ENCODE assay signal across 24 cellular contexts in the genomic region with DNA sequence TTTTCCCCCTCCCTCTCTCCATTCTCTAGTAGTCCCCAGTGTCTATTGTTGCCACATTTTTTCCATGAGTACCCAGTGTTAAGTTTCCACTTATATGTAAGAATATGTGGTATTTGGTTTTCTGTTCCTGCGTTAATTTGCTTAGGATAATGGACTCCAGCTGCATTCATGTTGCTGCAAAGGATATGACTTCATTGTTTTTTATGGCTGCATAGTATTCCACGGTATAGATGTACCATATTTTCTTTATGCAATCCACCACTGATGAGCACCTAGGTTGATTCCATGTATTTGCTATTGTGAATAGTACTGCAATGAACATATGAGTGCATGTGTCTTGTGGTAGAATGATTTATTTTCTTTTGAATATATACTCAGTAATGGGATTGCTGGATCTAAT.
A peak's percentile ranks its signal among the peaks of the same experiment; 100 is the strongest.
DNase-seq lines count a peak whose midpoint lies in the region; ATAC-seq, FAIRE-seq and TF ChIP-seq lines count a peak whose summit lies in the region.
"Had no signal": no experiment of that assay in that cellular context is flagged by ENCODE, and none has a peak within 500 bp of the region (broad histone marks: within the 10 kb centered on the region; RNA-seq: fewer than 3 reads in every experiment).

No MANE protein-coding gene starts in this region.

- no peaks in the 10 kb centered on the region for H3K4me1 ChIP-seq in HEK293 (ENCODE audit: control insufficient read depth, insufficient read depth, low read length)
- no peaks in the 10 kb centered on the region for H3K4me1 ChIP-seq in HAP-1
- H3K4me1 ChIP-seq: BE2C, BLaER1 had no signal

- POLR2A ChIA-PET in HEK293 (lab: Yijun Ruan, JAX) = no interaction called here

- FAIRE-seq in GM18507 (lab: Jason Lieb, UNC) = peak; percentile 12
- FAIRE-seq in urothelium cell line (lab: Jason Lieb, UNC) = peak; percentile 92
- FAIRE-seq: A204.1, GM12878, GM12892 had no signal

- ATAC-seq in HG02763 (IDR thresholded peaks at IDR 0.05; ENCODE audit: unreplicated experiment) = no peak
- ATAC-seq: GM12878 had no signal

- in situ Hi-C loops in HAP-1 (cut with MboI; ENCODE audit: low sequenced_read_pairs) = no loop called here

- no peaks in the 10 kb centered on the region for H3K36me3 ChIP-seq in HEK293 (ENCODE audit: control insufficient read depth in 2 of 2, insufficient read depth in 1 of 2, low read length in 2 of 2)
- H3K36me3 ChIP-seq in HAP-1 (replicated peaks) = no peaks in the 10 kb centered on the region
- H3K36me3 ChIP-seq: BE2C, BLaER1 had no signal

- no peak for TF ChIP-seq CTCF in HEK293 (tag by site-specific recombination; IDR thresholded peaks at IDR 0.05)

- no peaks in the 10 kb centered on the region for H3K27me3 ChIP-seq in HAP-1 (ENCODE audit: low read depth)
- H3K27me3 ChIP-seq: BE2C, BLaER1 had no signal

- H3K9me3 ChIP-seq in HEK293 (ENCODE audit: control insufficient read depth, insufficient read depth, low read depth, low read length) = no peaks in the 10 kb centered on the region
- no peaks in the 10 kb centered on the region for H3K9me3 ChIP-seq in HAP-1
- H3K9me3 ChIP-seq: BE2C had no signal

- DNase-seq in GM18507 (ENCODE audit: extremely low spot score, insufficient read length, low read depth) (no peak), urothelium cell line (ENCODE audit: low spot score) (no peak), HAP-1 (ENCODE audit: low spot score in 2 of 2) (no peak)
- DNase-seq: 8988T; ACHN; BE2C; C1 segment of cervical spinal cord; CD4-positive, alpha-beta memory T cell; CD4-positive, CD25-positive, alpha-beta regulatory T cell; CD8-positive, alpha-beta memory T cell; COR-L47; DMS 273 treated with DMSO at 0.1 percent for 48 hours; DMS153; DMS53; DMS79; DND-41; EL; GDM1 had no signal

- H3K4me3 ChIP-seq in HEK293 (ENCODE audit: low read depth, low read length) (no peak overlapping the region), HAP-1 (no peak overlapping the region)
- H3K4me3 ChIP-seq: BLaER1, GM12878 had no signal

- CTCF ChIA-PET in HEK293 (lab: Yijun Ruan, JAX) = no interaction called here

- H3K27ac ChIP-seq in HEK293 (ENCODE audit: extremely low read depth, low read depth, low read length) = no peak overlapping the region
- H3K27ac ChIP-seq: BLaER1 had no signal

TF ChIP-seq in HEK293, 187 proteins besides CTCF, POLR2A, EP300 and RAD21:
- TF ChIP-seq ZNF394 (tag by site-specific recombination; IDR thresholded peaks at IDR 0.05; ENCODE audit: borderline replicate concordance) (no peak), ZNF146 (tag by site-specific recombination; IDR thresholded peaks at IDR 0.05) (peak; percentile 68), GLIS1 (tag by site-specific recombination; IDR thresholded peaks at IDR 0.05) (no peak)
